ENCODE assay signal across 1 cellular context in genomic region chr10:11881477-11882417, GRCh38.
TF ChIP-seq lines count a peak whose summit lies in the region.

No MANE protein-coding gene starts in this region.

TF ChIP-seq in HepG2, 621 proteins besides CTCF, POLR2A, EP300 and RAD21 (continued from another document):
- TF ChIP-seq ZFP91 (CRISPR knock-in tag; IDR thresholded peaks at IDR 0.05; ENCODE audit: borderline replicate concordance), result peak; percentile 80; the same call in 1 of the 2 replicates
- TF ChIP-seq ZNF326 (CRISPR knock-in tag; IDR thresholded peaks at IDR 0.05; ENCODE audit: borderline replicate concordance), result no peak
- no peak for TF ChIP-seq BRCA1 (CRISPR knock-in tag; IDR thresholded peaks at IDR 0.05)
- peak; percentile 49; the same call in 1 of the 2 replicates for TF ChIP-seq CBX5 (CRISPR knock-in tag; IDR thresholded peaks at IDR 0.05; ENCODE audit: borderline replicate concordance)
- no peak; the same call in none of the 2 replicates for TF ChIP-seq ZNF276 (CRISPR knock-in tag; IDR thresholded peaks at IDR 0.05; ENCODE audit: low read depth)
- no peak for TF ChIP-seq RNF2 (conservative IDR thresholded peaks at IDR 0.05; ENCODE audit: low read depth)
- no peak for TF ChIP-seq REPIN1 (CRISPR knock-in tag; IDR thresholded peaks at IDR 0.05; ENCODE audit: borderline replicate concordance, low read depth)
- TF ChIP-seq ZBTB46 (CRISPR knock-in tag; IDR thresholded peaks at IDR 0.05; ENCODE audit: borderline replicate concordance), result no peak
- TF ChIP-seq SRY (CRISPR knock-in tag; IDR thresholded peaks at IDR 0.05), result no peak
- no peak for TF ChIP-seq ZNF776 (CRISPR knock-in tag; IDR thresholded peaks at IDR 0.05)
- no peak for TF ChIP-seq SP140L (CRISPR knock-in tag; IDR thresholded peaks at IDR 0.05; ENCODE audit: borderline replicate concordance)
